In genomic region chr4:145307763-145308430, GRCh38 we compare ENCODE assay signal across 12 cellular contexts.
"Had no signal": no experiment of that assay in that cellular context is flagged by ENCODE, and none has a peak within 500 bp of the region (broad histone marks: within the 10 kb centered on the region; RNA-seq: fewer than 3 reads in every experiment).

No MANE protein-coding gene starts in this region.

- H3K9me3 ChIP-seq: neutrophil had no signal

- H3K36me3 ChIP-seq: neutrophil had no signal

- H3K9me3 Mint-ChIP-seq: activated CD4-positive, alpha-beta T cell treated with anti-CD3 and anti-CD28 coated beads, Interleukin-2, amount 10 ng/mL, durations not matched to agents 24 days and 14 days; endodermal cell; immature natural killer cell; naive thymus-derived CD4-positive, alpha-beta T cell had no signal

- H3K27me3 ChIP-seq: neutrophil had no signal

- H3K4me1 Mint-ChIP-seq: immature natural killer cell had no signal

- H3K4me3 ChIP-seq: lung, skin epidermis had no signal

- DNase-seq: activated CD4-positive, alpha-beta T cell treated with anti-CD3 and anti-CD28 coated beads, Interleukin-2, amount 10 ng/mL, durations not matched to agents 24 days and 14 days; cerebellar nuclear complex; endodermal cell; immature natural killer cell; left cardiac atrium; substantia nigra; T-helper 1 cell; trophoblast cell had no signal

- H3K27ac ChIP-seq: neutrophil had no signal

- H3K36me3 Mint-ChIP-seq: immature natural killer cell; naive thymus-derived CD4-positive, alpha-beta T cell had no signal

- ATAC-seq: left cardiac atrium; naive thymus-derived CD4-positive, alpha-beta T cell had no signal

- H3K27ac Mint-ChIP-seq: activated CD4-positive, alpha-beta T cell treated with anti-CD3 and anti-CD28 coated beads, Interleukin-2, amount 10 ng/mL, durations not matched to agents 24 days and 14 days; endodermal cell; immature natural killer cell had no signal

- H3K4me3 Mint-ChIP-seq: activated CD4-positive, alpha-beta T cell treated with anti-CD3 and anti-CD28 coated beads, Interleukin-2, amount 10 ng/mL, durations not matched to agents 24 days and 14 days; endodermal cell; immature natural killer cell had no signal
